ENCODE assay signal across 8 cellular contexts in genomic region chr19:19643158-19644053, GRCh38. TPM values are rescaled to one million over a fixed set of nuclear protein-coding genes. Genes with fewer than 3 reads are reported as not detected.
DNase-seq lines count a peak whose midpoint lies in the region; ATAC-seq and TF ChIP-seq lines count a peak whose summit lies in the region.

A gene with protein sequence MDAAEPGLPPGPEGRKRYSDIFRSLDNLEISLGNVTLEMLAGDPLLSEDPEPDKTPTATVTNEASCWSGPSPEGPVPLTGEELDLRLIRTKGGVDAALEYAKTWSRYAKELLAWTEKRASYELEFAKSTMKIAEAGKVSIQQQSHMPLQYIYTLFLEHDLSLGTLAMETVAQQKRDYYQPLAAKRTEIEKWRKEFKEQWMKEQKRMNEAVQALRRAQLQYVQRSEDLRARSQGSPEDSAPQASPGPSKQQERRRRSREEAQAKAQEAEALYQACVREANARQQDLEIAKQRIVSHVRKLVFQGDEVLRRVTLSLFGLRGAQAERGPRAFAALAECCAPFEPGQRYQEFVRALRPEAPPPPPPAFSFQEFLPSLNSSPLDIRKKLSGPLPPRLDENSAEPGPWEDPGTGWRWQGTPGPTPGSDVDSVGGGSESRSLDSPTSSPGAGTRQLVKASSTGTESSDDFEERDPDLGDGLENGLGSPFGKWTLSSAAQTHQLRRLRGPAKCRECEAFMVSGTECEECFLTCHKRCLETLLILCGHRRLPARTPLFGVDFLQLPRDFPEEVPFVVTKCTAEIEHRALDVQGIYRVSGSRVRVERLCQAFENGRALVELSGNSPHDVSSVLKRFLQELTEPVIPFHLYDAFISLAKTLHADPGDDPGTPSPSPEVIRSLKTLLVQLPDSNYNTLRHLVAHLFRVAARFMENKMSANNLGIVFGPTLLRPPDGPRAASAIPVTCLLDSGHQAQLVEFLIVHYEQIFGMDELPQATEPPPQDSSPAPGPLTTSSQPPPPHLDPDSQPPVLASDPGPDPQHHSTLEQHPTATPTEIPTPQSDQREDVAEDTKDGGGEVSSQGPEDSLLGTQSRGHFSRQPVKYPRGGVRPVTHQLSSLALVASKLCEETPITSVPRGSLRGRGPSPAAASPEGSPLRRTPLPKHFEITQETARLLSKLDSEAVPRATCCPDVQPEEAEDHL (minus strand): TSS chr19:19643657. CDS start chr19:19643529, 128 bp downstream.

- peaks cover 0 to 36% (median 12%) of the 10 kb centered on the region in 4 donors for H3K36me3 ChIP-seq in right lobe of liver

- H3K27me3 ChIP-seq in right lobe of liver: no peaks in the 10 kb centered on the region

- intact Hi-C loops in dendritic cell treated with granulocyte-macrophage colony-stimulating factor and Interleukin-4, amounts not matched to agents 40 ng/mL and 50 ng/mL, for 4 days (cut with micrococcal nuclease): loop anchor here (1.0 kb wide), 2 partner anchors 20 to 111 kb away; partner anchors contain the start of gene ATP13A1
- intact Hi-C loops in right lobe of liver (cut with DNase I): no loop called here

- H3K4me3 Mint-ChIP-seq in dendritic cell treated with granulocyte-macrophage colony-stimulating factor and Interleukin-4, amounts not matched to agents 40 ng/mL and 50 ng/mL, for 4 days: peak within 1 kb of the TSS; percentile 98

- TF ChIP-seq POLR2A in right lobe of liver (IDR thresholded peaks at IDR 0.05): peak; percentile 71

- ATAC-seq in GM18502 (IDR thresholded peaks at IDR 0.05; ENCODE audit: poor library complexity, unreplicated experiment) (peak; percentile 70), HG03039 (IDR thresholded peaks at IDR 0.05; ENCODE audit: unreplicated experiment) (peak; percentile 48), right lobe of liver (peak; percentile 88 to 94 (median 91))

- DNase-seq in 8988T: peak; percentile 94
- peak; percentile 64 for DNase-seq in NCI-H345 (lab: John Stamatoyannopoulos, UW)
- DNase-seq in activated CD4-positive, alpha-beta T cell treated with anti-CD3 and anti-CD28 coated beads for 48 hours: peak; percentile 89
- peak; percentile 84 to 87 (median 86) for DNase-seq in right lobe of liver
- peak; percentile 77 to 80 (median 80) for DNase-seq in stimulated activated CD4-positive, alpha-beta T cell treated with anti-CD3 and anti-CD28 coated beads, TNF-alpha, amount 100 ng/mL, for 1 hour (ENCODE audit: low read depth in 3 of 3, low spot score in 1 of 3)

- H3K27ac Mint-ChIP-seq in dendritic cell treated with granulocyte-macrophage colony-stimulating factor and Interleukin-4, amounts not matched to agents 40 ng/mL and 50 ng/mL, for 4 days: peak within 1 kb of the TSS; percentile 98

- no peaks in the 10 kb centered on the region for H3K9me3 Mint-ChIP-seq in dendritic cell treated with granulocyte-macrophage colony-stimulating factor and Interleukin-4, amounts not matched to agents 40 ng/mL and 50 ng/mL, for 4 days

- H3K4me1 ChIP-seq in right lobe of liver: no peaks in the 10 kb centered on the region

- H3K36me3 Mint-ChIP-seq in dendritic cell treated with granulocyte-macrophage colony-stimulating factor and Interleukin-4, amounts not matched to agents 40 ng/mL and 50 ng/mL, for 4 days (ENCODE audit: low read depth): peaks cover 100% of the 10 kb centered on the region

- no peaks in the 10 kb centered on the region for H3K9me3 ChIP-seq in right lobe of liver

- peak; percentile 68 to 81 (median 78) for TF ChIP-seq CTCF in right lobe of liver (IDR thresholded peaks at IDR 0.05)

- peaks cover 27% of the 10 kb centered on the region for H3K4me1 Mint-ChIP-seq in dendritic cell treated with granulocyte-macrophage colony-stimulating factor and Interleukin-4, amounts not matched to agents 40 ng/mL and 50 ng/mL, for 4 days (ENCODE audit: low read depth)

- WGBS in right lobe of liver (ENCODE audit: insufficient coverage, low coverage, low lambda C conversion rate, missing lambda C conversion rate): 0% methylated on average over 2 of the region's 50 CpGs

- H3K27me3 Mint-ChIP-seq in dendritic cell treated with granulocyte-macrophage colony-stimulating factor and Interleukin-4, amounts not matched to agents 40 ng/mL and 50 ng/mL, for 4 days: no peaks in the 10 kb centered on the region

- H3K27ac ChIP-seq in right lobe of liver: peak within 1 kb of the TSS; percentile 67 to 74 (median 68)

- peak within 1 kb of the TSS; percentile 64 to 83 (median 66) for H3K4me3 ChIP-seq in right lobe of liver

RNA-seq across cellular contexts. Expression of the gene that starts here (rescaled TPM):
- 1 to 10 TPM; 3.5 to 8.0 (median 4.4) TPM for total RNA-seq in right lobe of liver

Comparison
In these comparisons a context has a peak if more than half of its experiments do, and no peak if none do; other contexts are left out.
1. Peak in every context shown above with its lines: DNase-seq, ATAC-seq, H3K4me3 ChIP-seq and H3K27ac ChIP-seq.